17 cellular contexts compared by ENCODE assay signal in the genomic region with DNA sequence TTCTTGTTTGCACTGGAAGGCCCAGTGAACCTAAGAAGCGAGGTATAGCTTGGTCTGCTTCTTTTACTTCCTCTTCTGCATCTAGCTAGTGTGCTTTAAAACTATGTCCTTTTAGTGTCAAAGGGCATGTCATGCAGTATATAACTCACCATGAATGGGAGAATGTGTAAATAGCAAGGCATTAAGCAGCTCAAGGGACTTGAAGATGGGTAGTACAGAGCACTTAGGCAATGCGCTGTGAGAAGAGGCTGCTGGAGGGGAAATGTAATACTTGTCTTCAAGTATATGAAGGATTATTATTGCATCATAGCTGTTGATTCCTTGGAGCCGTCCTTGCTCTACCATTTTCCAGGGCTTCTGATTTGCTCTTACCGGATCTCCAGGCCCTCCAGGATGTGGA. TPM values are rescaled to one million over a fixed set of nuclear protein-coding genes. Genes with fewer than 3 reads are reported as not detected.
DNase-seq lines count a peak whose midpoint lies in the region; ATAC-seq and TF ChIP-seq lines count a peak whose summit lies in the region.
"Had no signal": no experiment of that assay in that cellular context is flagged by ENCODE, and none has a peak within 500 bp of the region (broad histone marks: within the 10 kb centered on the region; RNA-seq: fewer than 3 reads in every experiment).

No MANE protein-coding gene starts in this region.

- H3K27me3 ChIP-seq in lower lobe of right lung (ENCODE audit: low read depth): no peaks in the 10 kb centered on the region
- no peaks in the 10 kb centered on the region for H3K27me3 ChIP-seq in upper lobe of right lung
- H3K27me3 ChIP-seq: esophagus squamous epithelium, spleen had no signal

- H3K36me3 ChIP-seq in lower lobe of right lung (no peaks in the 10 kb centered on the region), upper lobe of right lung (no peaks in the 10 kb centered on the region)

- H3K4me1 ChIP-seq in lower lobe of right lung (peaks cover 96% of the 10 kb centered on the region), upper lobe of right lung (peaks cover 83% of the 10 kb centered on the region)

- peak overlapping the region; percentile 16 for H3K4me3 Mint-ChIP-seq in activated naive CD4-positive, alpha-beta T cell treated with anti-CD3 and anti-CD28 coated beads, Interleukin-2, amount 50 U/mL, for 24 hours
- no peak overlapping the region for H3K4me3 Mint-ChIP-seq in activated T-helper 1 cell treated with anti-CD3 and anti-CD28 coated beads, Interleukin-12 subunit alpha, Interleukin-12 subunit beta, Interleukin-2, Interleukin-4 antibody, amounts not matched to agents 30 ng/mL and 10 ng/mL and 1 ng/mL, durations not matched to agents 14 hours and 24 hours and 36 hours

- H3K9me3 Mint-ChIP-seq in activated naive CD4-positive, alpha-beta T cell treated with anti-CD3 and anti-CD28 coated beads, Interleukin-2, amount 50 U/mL, for 24 hours: no peaks in the 10 kb centered on the region
- no peaks in the 10 kb centered on the region for H3K9me3 Mint-ChIP-seq in activated T-helper 1 cell treated with anti-CD3 and anti-CD28 coated beads, Interleukin-12 subunit alpha, Interleukin-12 subunit beta, Interleukin-2, Interleukin-4 antibody, amounts not matched to agents 30 ng/mL and 10 ng/mL and 1 ng/mL, durations not matched to agents 14 hours and 24 hours and 36 hours

- peaks cover 77% of the 10 kb centered on the region for H3K4me1 Mint-ChIP-seq in activated naive CD4-positive, alpha-beta T cell treated with anti-CD3 and anti-CD28 coated beads, Interleukin-2, amount 50 U/mL, for 24 hours
- H3K4me1 Mint-ChIP-seq in activated T-helper 1 cell treated with anti-CD3 and anti-CD28 coated beads, Interleukin-12 subunit alpha, Interleukin-12 subunit beta, Interleukin-2, Interleukin-4 antibody, amounts not matched to agents 30 ng/mL and 10 ng/mL and 1 ng/mL, durations not matched to agents 14 hours and 24 hours and 36 hours (ENCODE audit: low read depth): peaks cover 81% of the 10 kb centered on the region

- peak; percentile 4 to 27 for ATAC-seq in lower lobe of right lung
- peak; percentile 49 for ATAC-seq in upper lobe of right lung
- no peak for ATAC-seq in GM19467 (IDR thresholded peaks at IDR 0.05; ENCODE audit: unreplicated experiment)

- peak overlapping the region; percentile 69 for H3K27ac Mint-ChIP-seq in activated naive CD4-positive, alpha-beta T cell treated with anti-CD3 and anti-CD28 coated beads, Interleukin-2, amount 50 U/mL, for 24 hours
- peak overlapping the region; percentile 12 for H3K27ac Mint-ChIP-seq in activated T-helper 1 cell treated with anti-CD3 and anti-CD28 coated beads, Interleukin-12 subunit alpha, Interleukin-12 subunit beta, Interleukin-2, Interleukin-4 antibody, amounts not matched to agents 30 ng/mL and 10 ng/mL and 1 ng/mL, durations not matched to agents 14 hours and 24 hours and 36 hours

- no peaks in the 10 kb centered on the region for H3K27me3 Mint-ChIP-seq in activated naive CD4-positive, alpha-beta T cell treated with anti-CD3 and anti-CD28 coated beads, Interleukin-2, amount 50 U/mL, for 24 hours
- no peaks in the 10 kb centered on the region for H3K27me3 Mint-ChIP-seq in activated T-helper 1 cell treated with anti-CD3 and anti-CD28 coated beads, Interleukin-12 subunit alpha, Interleukin-12 subunit beta, Interleukin-2, Interleukin-4 antibody, amounts not matched to agents 30 ng/mL and 10 ng/mL and 1 ng/mL, durations not matched to agents 14 hours and 24 hours and 36 hours (ENCODE audit: insufficient read depth)

- TF ChIP-seq CTCF in lower lobe of right lung (IDR thresholded peaks at IDR 0.05) (no peak), upper lobe of right lung (IDR thresholded peaks at IDR 0.05) (no peak)

- no peak for DNase-seq in activated naive CD4-positive, alpha-beta T cell (lab: John Stamatoyannopoulos, UW)
- no peak for DNase-seq in activated T-helper 1 cell treated with anti-CD3 and anti-CD28 coated beads, Interleukin-12 subunit alpha, Interleukin-12 subunit beta, Interleukin-2, Interleukin-4 antibody, amounts not matched to agents 30 ng/mL and 10 ng/mL and 1 ng/mL, durations not matched to agents 14 hours and 24 hours and 36 hours (ENCODE audit: low spot score)
- DNase-seq in lower lobe of right lung: no peak
- no peak for DNase-seq in upper lobe of right lung
- DNase-seq in 8988T: no peak
- no peak for DNase-seq in central memory CD4-positive, alpha-beta T cell
- DNase-seq: activated CD4-positive, CD25-positive, alpha-beta regulatory T cell treated with anti-CD3 and anti-CD28 coated beads, Interleukin-2, amount 50 U/mL, for 72 hours; activated T-cell treated with anti-CD3 and anti-CD28 coated beads for 4 hours; amygdala; DND-41; esophagus squamous epithelium; mammary epithelial cell; NCI-H2107; spleen had no signal

- H3K9me3 ChIP-seq in lower lobe of right lung: no peaks in the 10 kb centered on the region
- no peaks in the 10 kb centered on the region for H3K9me3 ChIP-seq in upper lobe of right lung
- H3K9me3 ChIP-seq: esophagus squamous epithelium, spleen had no signal

- H3K27ac ChIP-seq in lower lobe of right lung: no peak overlapping the region
- no peak overlapping the region for H3K27ac ChIP-seq in upper lobe of right lung
- H3K27ac ChIP-seq: esophagus squamous epithelium, SK-N-MC had no signal

- peaks cover 25% of the 10 kb centered on the region for H3K36me3 Mint-ChIP-seq in activated naive CD4-positive, alpha-beta T cell treated with anti-CD3 and anti-CD28 coated beads, Interleukin-2, amount 50 U/mL, for 24 hours
- H3K36me3 Mint-ChIP-seq in activated T-helper 1 cell treated with anti-CD3 and anti-CD28 coated beads, Interleukin-12 subunit alpha, Interleukin-12 subunit beta, Interleukin-2, Interleukin-4 antibody, amounts not matched to agents 30 ng/mL and 10 ng/mL and 1 ng/mL, durations not matched to agents 14 hours and 24 hours and 36 hours (ENCODE audit: low read depth): peaks cover 26% of the 10 kb centered on the region

- H3K4me3 ChIP-seq in lower lobe of right lung: no peak overlapping the region
- no peak overlapping the region for H3K4me3 ChIP-seq in upper lobe of right lung
- H3K4me3 ChIP-seq: esophagus squamous epithelium, SK-N-MC, spleen had no signal

- intact Hi-C loops in activated T-helper 1 cell treated with anti-CD3 and anti-CD28 coated beads, Interleukin-12 subunit alpha, Interleukin-12 subunit beta, Interleukin-2, Interleukin-4 antibody, amounts not matched to agents 30 ng/mL and 10 ng/mL and 1 ng/mL, durations not matched to agents 14 hours and 24 hours and 36 hours (cut with micrococcal nuclease): no loop called here
- intact Hi-C loops in lower lobe of right lung (cut with DNase I): no loop called here
- intact Hi-C loops in upper lobe of right lung (cut with DNase I): no loop called here

RNA-seq across cellular contexts. Expression of a gene that starts 7.6 kb away (rescaled TPM):
- total RNA-seq in activated T-helper 1 cell treated with anti-CD3 and anti-CD28 coated beads, Interleukin-12 subunit alpha, Interleukin-12 subunit beta, Interleukin-2, Interleukin-4 antibody, amounts not matched to agents 30 ng/mL and 10 ng/mL and 1 ng/mL, durations not matched to agents 14 hours and 24 hours and 36 hours: 10.0 and 10.1 TPM in 2 replicates
- 31.5 TPM for total RNA-seq in lower lobe of right lung
- 27.5 TPM for total RNA-seq in upper lobe of right lung

RNA-seq across cellular contexts. Expression of a gene that starts 54.3 kb away (rescaled TPM):
- 28.5 and 29.9 TPM in 2 replicates for total RNA-seq in activated T-helper 1 cell treated with anti-CD3 and anti-CD28 coated beads, Interleukin-12 subunit alpha, Interleukin-12 subunit beta, Interleukin-2, Interleukin-4 antibody, amounts not matched to agents 30 ng/mL and 10 ng/mL and 1 ng/mL, durations not matched to agents 14 hours and 24 hours and 36 hours
- total RNA-seq in lower lobe of right lung: 27.1 TPM
- total RNA-seq in upper lobe of right lung: 28.4 TPM

RNA-seq across cellular contexts. Expression of a gene that starts 54.4 kb away (rescaled TPM):
- total RNA-seq in activated T-helper 1 cell treated with anti-CD3 and anti-CD28 coated beads, Interleukin-12 subunit alpha, Interleukin-12 subunit beta, Interleukin-2, Interleukin-4 antibody, amounts not matched to agents 30 ng/mL and 10 ng/mL and 1 ng/mL, durations not matched to agents 14 hours and 24 hours and 36 hours: 9.6 and 10.2 TPM in 2 replicates
- total RNA-seq in lower lobe of right lung (11.0 TPM), upper lobe of right lung (9.8 TPM)
